Comparison of ENCODE assay signal across 13 cellular contexts in genomic region chr14:101877766-101878165, GRCh38.
DNase-seq lines count a peak whose midpoint lies in the region; ATAC-seq and TF ChIP-seq lines count a peak whose summit lies in the region.
"Had no signal": no experiment of that assay in that cellular context is flagged by ENCODE, and none has a peak within 500 bp of the region (broad histone marks: within the 10 kb centered on the region; RNA-seq: fewer than 3 reads in every experiment).

No MANE protein-coding gene starts in this region.

- DNase-seq in activated naive CD4-positive, alpha-beta T cell treated with anti-CD3 and anti-CD28 coated beads, Interleukin-2, amount 10 ng/mL, durations not matched to agents 7 days and 5 days: no peak
- no peak for DNase-seq in activated naive CD4-positive, alpha-beta T cell treated with anti-CD3 and anti-CD28 coated beads, Interleukin-2, amount 50 U/mL, for 16 hours
- no peak for DNase-seq in WTC11 (ENCODE audit: low spot score)
- DNase-seq in spleen: no peak
- no peak for DNase-seq in GM23248
- no peak for DNase-seq in NCI-H2171 (lab: John Stamatoyannopoulos, UW)
- no peak for DNase-seq in trophoblast cell
- DNase-seq: HFFc6, NCI-H2081, PC-9, T1000 had no signal

- H2BK5ac ChIP-seq in trophoblast cell (ENCODE audit: low read depth, low read length, poor library complexity): no peak overlapping the region

- H3K27me3 ChIP-seq in gastroesophageal sphincter: no peaks in the 10 kb centered on the region
- H3K27me3 ChIP-seq in spleen (replicated peaks in 1 of 7): no peaks in the 10 kb centered on the region
- H3K27me3 ChIP-seq in GM23248 (replicated peaks; ENCODE audit: insufficient read depth): no peaks in the 10 kb centered on the region
- H3K27me3 ChIP-seq in trophoblast cell (ENCODE audit: insufficient read depth, low read length): no peaks in the 10 kb centered on the region

- no peak overlapping the region for H2AK5ac ChIP-seq in trophoblast cell (ENCODE audit: low read length)

- no peaks in the 10 kb centered on the region for H3K79me1 ChIP-seq in trophoblast cell (ENCODE audit: low read length)

- no peak overlapping the region for H4K91ac ChIP-seq in trophoblast cell (ENCODE audit: low read depth, low read length)

- H3K14ac ChIP-seq in trophoblast cell (ENCODE audit: low read length): no peak overlapping the region

- H3K4me1 ChIP-seq in gastroesophageal sphincter (peaks cover 0 to 66% (median 9%) of the 10 kb centered on the region in 3 donors), spleen (peaks cover 46 to 83% (median 72%) of the 10 kb centered on the region in 6 donors), GM23248 (ENCODE audit: insufficient read depth) (peaks cover 18% of the 10 kb centered on the region), trophoblast cell (ENCODE audit: control insufficient read depth in 1 of 2, insufficient read depth in 2 of 2, low read length in 2 of 2) (peaks cover 0 to 2% of the 10 kb centered on the region in 2 experiments)

- no peak overlapping the region for H4K8ac ChIP-seq in trophoblast cell (ENCODE audit: low read depth, low read length)

- H3K4me3 ChIP-seq in gastroesophageal sphincter (no peak overlapping the region), spleen (no peak overlapping the region), GM23248 (no peak overlapping the region), trophoblast cell (ENCODE audit: low read depth, low read length) (no peak overlapping the region)
- H3K4me3 ChIP-seq: K562, PC-9 had no signal

- H4K20me1 ChIP-seq in GM23248 (ENCODE audit: insufficient read depth): peaks cover 10% of the 10 kb centered on the region; the same call in 1 of the 2 replicates

- no peak overlapping the region for H4K12ac ChIP-seq in trophoblast cell (ENCODE audit: low read depth, low read length)

- H3K79me2 ChIP-seq in GM23248 (ENCODE audit: insufficient read depth): peaks cover 98% of the 10 kb centered on the region
- H3K79me2 ChIP-seq in trophoblast cell (ENCODE audit: control insufficient read depth, insufficient read depth, low read length, poor library complexity): no peaks in the 10 kb centered on the region

- CTCF ChIA-PET in activated naive CD4-positive, alpha-beta T cell treated with anti-CD3 and anti-CD28 coated beads, Interleukin-2, amount 10 ng/mL, durations not matched to agents 7 days and 5 days (lab: Charles Lee): interaction anchor here (3.4 kb wide), 1 partner anchor 107 kb away, joined by 15 read pairs; no protein-coding TSS in a partner anchor
- CTCF ChIA-PET in WTC11 (lab: Charles Lee): no interaction called here

- in situ Hi-C loops in GM23248 (cut with MboI): no loop called here

- no peaks in the 10 kb centered on the region for H3K9me3 ChIP-seq in gastroesophageal sphincter
- no peaks in the 10 kb centered on the region for H3K9me3 ChIP-seq in spleen
- H3K9me3 ChIP-seq in GM23248 (ENCODE audit: low read depth): no peaks in the 10 kb centered on the region
- no peaks in the 10 kb centered on the region for H3K9me3 ChIP-seq in trophoblast cell (ENCODE audit: insufficient read depth, low read depth, low read length)

- TF ChIP-seq POLR2A in gastroesophageal sphincter (IDR thresholded peaks at IDR 0.05) (no peak), spleen (IDR thresholded peaks at IDR 0.05) (no peak)

- H2BK120ac ChIP-seq in trophoblast cell (ENCODE audit: insufficient read depth, low read length, poor library complexity): no peak overlapping the region

- peaks cover 58% of the 10 kb centered on the region for H3K4me1 Mint-ChIP-seq in activated naive CD4-positive, alpha-beta T cell treated with anti-CD3 and anti-CD28 coated beads, Interleukin-2, amount 10 ng/mL, durations not matched to agents 7 days and 5 days
- 0 out of 2 replicates have a peak, but pooled peaks cover 3% of the 10 kb centered on the region for H3K4me1 Mint-ChIP-seq in WTC11

- H3K9ac ChIP-seq in GM23248: no peak overlapping the region
- H3K9ac ChIP-seq in trophoblast cell (ENCODE audit: low read length): no peak overlapping the region

- peaks cover 56% of the 10 kb centered on the region for H3K36me3 Mint-ChIP-seq in activated naive CD4-positive, alpha-beta T cell treated with anti-CD3 and anti-CD28 coated beads, Interleukin-2, amount 10 ng/mL, durations not matched to agents 7 days and 5 days
- no peaks in the 10 kb centered on the region; the same call in 1 of the 2 replicates for H3K36me3 Mint-ChIP-seq in WTC11

- H3K4ac ChIP-seq in trophoblast cell (ENCODE audit: low read depth, low read length): no peak overlapping the region

- TF ChIP-seq EP300 in gastroesophageal sphincter (IDR thresholded peaks at IDR 0.05): no peak

- H3K23ac ChIP-seq in trophoblast cell (ENCODE audit: low read length): no peak overlapping the region

- no peaks in the 10 kb centered on the region for H3F3A ChIP-seq in GM23248 (ENCODE audit: insufficient read depth)

- ATAC-seq in WTC11 (no peak), gastroesophageal sphincter (no peak)

- H3K27ac ChIP-seq in gastroesophageal sphincter (peak overlapping the region in 3 of 4 donors; percentile 19 to 74 (median 67)), spleen (peak overlapping the region in 7 of 8 donors; percentile 32 to 90 (median 80)), GM23248 (no peak overlapping the region), trophoblast cell (ENCODE audit: low read depth, low read length) (no peak overlapping the region)
- H3K27ac ChIP-seq: PC-9 had no signal

- no peaks in the 10 kb centered on the region for H3K27me3 Mint-ChIP-seq in activated naive CD4-positive, alpha-beta T cell treated with anti-CD3 and anti-CD28 coated beads, Interleukin-2, amount 10 ng/mL, durations not matched to agents 7 days and 5 days
- no peaks in the 10 kb centered on the region for H3K27me3 Mint-ChIP-seq in WTC11 (ENCODE audit: low read depth)

- POLR2A ChIA-PET in WTC11 (lab: Charles Lee): no interaction called here

- no peaks in the 10 kb centered on the region for H3K9me2 ChIP-seq in GM23248 (ENCODE audit: insufficient read depth)

- H2AFZ ChIP-seq in GM23248 (no peak overlapping the region), trophoblast cell (ENCODE audit: insufficient read depth, low read length, poor library complexity) (no peak overlapping the region)
- H2AFZ ChIP-seq: PC-9 had no signal

- H3K36me3 ChIP-seq in gastroesophageal sphincter: peaks cover 0 to 25% of the 10 kb centered on the region in 2 donors
- H3K36me3 ChIP-seq in spleen: peaks cover 0 to 53% (median 11%) of the 10 kb centered on the region in 6 donors
- no peaks in the 10 kb centered on the region for H3K36me3 ChIP-seq in GM23248 (ENCODE audit: low read depth)
- H3K36me3 ChIP-seq in trophoblast cell (ENCODE audit: control insufficient read depth in 1 of 2, insufficient read depth in 2 of 2, low read length in 2 of 2): peaks cover 5 to 12% of the 10 kb centered on the region in 2 experiments

- H3K9me3 Mint-ChIP-seq in activated naive CD4-positive, alpha-beta T cell treated with anti-CD3 and anti-CD28 coated beads, Interleukin-2, amount 10 ng/mL, durations not matched to agents 7 days and 5 days: no peaks in the 10 kb centered on the region
- H3K9me3 Mint-ChIP-seq in WTC11: no peaks in the 10 kb centered on the region
- H3K9me3 Mint-ChIP-seq: HFFc6 had no signal

- H3K4me2 ChIP-seq in GM23248 (ENCODE audit: unreplicated experiment): no peak overlapping the region
- no peak overlapping the region for H3K4me2 ChIP-seq in trophoblast cell (ENCODE audit: low read length)
- H3K4me2 ChIP-seq: PC-9 had no signal

- no peak overlapping the region for H3K4me3 Mint-ChIP-seq in activated naive CD4-positive, alpha-beta T cell treated with anti-CD3 and anti-CD28 coated beads, Interleukin-2, amount 10 ng/mL, durations not matched to agents 7 days and 5 days
- no peak overlapping the region for H3K4me3 Mint-ChIP-seq in WTC11
- H3K4me3 Mint-ChIP-seq: HFFc6 had no signal

- H2BK12ac ChIP-seq in trophoblast cell (ENCODE audit: low read length): no peak overlapping the region

- TF ChIP-seq CTCF in WTC11 (IDR thresholded peaks at IDR 0.05) (no peak), gastroesophageal sphincter (IDR thresholded peaks at IDR 0.05) (no peak), spleen (IDR thresholded peaks at IDR 0.05 in 8 of 11, conservative IDR thresholded peaks at IDR 0.05 in 3 of 11) (no peak)

- H3K27ac Mint-ChIP-seq in activated naive CD4-positive, alpha-beta T cell treated with anti-CD3 and anti-CD28 coated beads, Interleukin-2, amount 10 ng/mL, durations not matched to agents 7 days and 5 days: peak overlapping the region; percentile 70
- 0 out of 2 replicates have a peak overlapping the region, but pooled peaks have one; percentile 13 for H3K27ac Mint-ChIP-seq in WTC11
- H3K27ac Mint-ChIP-seq: HFFc6 had no signal

- no peak overlapping the region for H3K18ac ChIP-seq in trophoblast cell (ENCODE audit: low read length)

- 87 to 95% methylated on average over 4 to 7 of the region's 7 CpGs for WGBS in gastroesophageal sphincter (ENCODE audit: low coverage in 1 of 2), 2 donors
- 70 to 77% (median 74%) methylated on average over 7 of the region's 7 CpGs for WGBS in spleen, 5 donors
- 92 to 93% methylated on average over 7 of the region's 7 CpGs for WGBS in GM23248 (ENCODE audit: low coverage in 1 of 2, low lambda C conversion rate in 2 of 2, missing lambda C conversion rate in 2 of 2), 2 experiments
- no CpG with 5 or more reads among the region's 7 CpGs for WGBS in trophoblast cell (ENCODE audit: extremely low coverage, insufficient coverage, insufficient read length)

- intact Hi-C loops in spleen (cut with DNase I; ENCODE audit: low total_unique reads): no loop called here

TF ChIP-seq in WTC11, 78 proteins besides CTCF, POLR2A, EP300 and RAD21 (continues in another document):
- TF ChIP-seq ZNF512 (CRISPR knock-in tag; IDR thresholded peaks at IDR 0.05; ENCODE audit: borderline replicate concordance) (no peak), ZNF416 (CRISPR knock-in tag; IDR thresholded peaks at IDR 0.05) (no peak), TEAD1 (CRISPR knock-in tag; IDR thresholded peaks at IDR 0.05) (no peak)

Comparison
In these comparisons a context has a peak if more than half of its experiments do, and no peak if none do; other contexts are left out.
1. H3K27ac ChIP-seq: peak in gastroesophageal sphincter (3 of 4) and spleen (7 of 8); none in GM23248 (single experiment) and trophoblast cell (single experiment).